Comparison of ENCODE assay signal across 17 cellular contexts in the genomic region with DNA sequence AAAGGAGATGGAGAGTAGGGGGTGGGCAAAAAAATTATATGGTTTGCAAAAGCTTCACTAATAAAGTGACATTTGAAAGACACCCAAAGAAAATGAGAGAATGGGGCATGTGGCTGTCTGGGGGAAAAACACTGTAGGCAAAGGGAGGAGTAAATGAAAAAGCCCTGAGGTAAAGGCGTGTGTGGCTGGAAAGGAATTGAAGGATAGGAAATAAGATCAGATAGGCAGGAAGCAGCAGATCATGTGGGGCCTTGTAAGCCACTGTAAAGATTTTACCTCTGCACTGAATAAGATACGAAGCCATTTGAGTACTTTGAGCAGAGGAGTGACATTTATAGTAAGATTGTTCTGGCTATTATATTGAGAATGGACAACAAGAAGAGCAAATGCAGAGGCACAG. TPM values are rescaled to one million over a fixed set of nuclear protein-coding genes. Genes with fewer than 3 reads are reported as not detected.
DNase-seq lines count a peak whose midpoint lies in the region; ATAC-seq and TF ChIP-seq lines count a peak whose summit lies in the region.
"Had no signal": no experiment of that assay in that cellular context is flagged by ENCODE, and none has a peak within 500 bp of the region (broad histone marks: within the 10 kb centered on the region; RNA-seq: fewer than 3 reads in every experiment).

No MANE protein-coding gene starts in this region.

- H2BK5ac ChIP-seq in trophoblast cell (ENCODE audit: low read depth, low read length, poor library complexity) = peak overlapping the region; percentile 72

- H2AFZ ChIP-seq in trophoblast cell (ENCODE audit: insufficient read depth, low read length, poor library complexity) (no peak overlapping the region), MM.1S (ENCODE audit: low read length) (no peak overlapping the region)
- H2AFZ ChIP-seq: GM23248 had no signal

- no CpG with 5 or more reads among the region's 2 CpGs for WGBS in trophoblast cell (ENCODE audit: extremely low coverage, insufficient coverage, insufficient read length)

- H3K14ac ChIP-seq in trophoblast cell (ENCODE audit: low read length) = no peak overlapping the region

- intact Hi-C loops in A673 (cut with micrococcal nuclease; ENCODE audit: unreplicated experiment) = loop anchor here (5.0 to 10.0 kb wide), 4 partner anchors 253 to 855 kb away; no protein-coding TSS in a partner anchor

- no peak overlapping the region for H4K8ac ChIP-seq in trophoblast cell (ENCODE audit: low read depth, low read length)

- no peaks in the 10 kb centered on the region for H3K79me2 ChIP-seq in trophoblast cell (ENCODE audit: control insufficient read depth, insufficient read depth, low read length, poor library complexity)
- H3K79me2 ChIP-seq in MM.1S (ENCODE audit: low read length) = no peaks in the 10 kb centered on the region

- POLR2A ChIA-PET in A673 (lab: Charles Lee; ENCODE audit: low non-redundant PET) = no interaction called here

- H3K4me3 ChIP-seq in A673 (ENCODE audit: low read depth, low read length, poor library complexity, severe bottlenecking) (no peak overlapping the region), SK-N-MC (no peak overlapping the region), trophoblast cell (ENCODE audit: low read depth, low read length) (no peak overlapping the region), MM.1S (ENCODE audit: low read length) (no peak overlapping the region)
- no peak overlapping the region for H3K4me3 ChIP-seq in Jurkat, Clone E6-1 (ENCODE audit: low read length)
- H3K4me3 ChIP-seq: GM23248 had no signal

- H3K79me1 ChIP-seq in trophoblast cell (ENCODE audit: low read length) = peaks cover 15% of the 10 kb centered on the region

- H3K4ac ChIP-seq in trophoblast cell (ENCODE audit: low read depth, low read length) = no peak overlapping the region

- H3K9me2 ChIP-seq in MM.1S (replicated peaks; ENCODE audit: insufficient read depth, low read length) = no peaks in the 10 kb centered on the region

- no TSS peak for BruUV-seq in A673 (replicated peaks; lab: Mats Ljungman, UMichigan)

- H3K9ac ChIP-seq in SK-N-MC (ENCODE audit: insufficient read length) (no peak overlapping the region), trophoblast cell (ENCODE audit: low read length) (no peak overlapping the region), MM.1S (ENCODE audit: low read length) (no peak overlapping the region)
- H3K9ac ChIP-seq: GM23248 had no signal

- no peak for ATAC-seq in GM18498 (IDR thresholded peaks at IDR 0.05; ENCODE audit: unreplicated experiment)
- ATAC-seq: HCT116 had no signal

- CTCF ChIA-PET in A673 (lab: Charles Lee) = no interaction called here

- TF ChIP-seq CTCF in A673 (conservative IDR thresholded peaks at IDR 0.05; ENCODE audit: low read depth, low read length) = no peak
- no peak for TF ChIP-seq CTCF in MM.1S (IDR thresholded peaks at IDR 0.05; ENCODE audit: low read length)

- no peak overlapping the region for H4K91ac ChIP-seq in trophoblast cell (ENCODE audit: low read depth, low read length)

- H3K9me3 ChIP-seq in A673 (ENCODE audit: low read depth, low read length, poor library complexity, severe bottlenecking) (peaks cover 6% of the 10 kb centered on the region), SK-N-MC (ENCODE audit: low read depth, low read length) (no peaks in the 10 kb centered on the region; the same call in 1 of the 2 replicates), trophoblast cell (ENCODE audit: insufficient read depth, low read depth, low read length) (no peaks in the 10 kb centered on the region), MM.1S (replicated peaks; ENCODE audit: insufficient read depth, low read length) (no peaks in the 10 kb centered on the region)

- H3K4me1 ChIP-seq in A673 (ENCODE audit: insufficient read depth, low read length, poor library complexity, severe bottlenecking) (peaks cover 37% of the 10 kb centered on the region), trophoblast cell (ENCODE audit: control insufficient read depth in 1 of 2, insufficient read depth in 2 of 2, low read length in 2 of 2) (peaks cover 5 to 6% of the 10 kb centered on the region in 2 experiments), MM.1S (ENCODE audit: low read length) (no peaks in the 10 kb centered on the region)

- H3K18ac ChIP-seq in trophoblast cell (ENCODE audit: low read length) = no peak overlapping the region

- no peak overlapping the region for H2BK120ac ChIP-seq in trophoblast cell (ENCODE audit: insufficient read depth, low read length, poor library complexity)

- H3K36me3 ChIP-seq in A673 (ENCODE audit: insufficient read depth, low read length, poor library complexity, severe bottlenecking) = peaks cover 38% of the 10 kb centered on the region
- peaks cover 74% of the 10 kb centered on the region for H3K36me3 ChIP-seq in SK-N-MC (ENCODE audit: insufficient read depth, low read length)
- no peaks in the 10 kb centered on the region for H3K36me3 ChIP-seq in trophoblast cell (ENCODE audit: control insufficient read depth in 1 of 2, insufficient read depth in 2 of 2, low read length in 2 of 2)
- H3K36me3 ChIP-seq in MM.1S (replicated peaks; ENCODE audit: insufficient read depth, low read length) = no peaks in the 10 kb centered on the region

- H4K12ac ChIP-seq in trophoblast cell (ENCODE audit: low read depth, low read length) = no peak overlapping the region

- H2AK5ac ChIP-seq in trophoblast cell (ENCODE audit: low read length) = no peak overlapping the region

- no peaks in the 10 kb centered on the region for H3F3A ChIP-seq in MM.1S (ENCODE audit: insufficient read depth, low read length)

- no peak overlapping the region for H2BK12ac ChIP-seq in trophoblast cell (ENCODE audit: low read length)

- H3K27ac ChIP-seq in A673 (ENCODE audit: low read depth, low read length, poor library complexity, severe bottlenecking) (peak overlapping the region; percentile 40), SK-N-MC (peak overlapping the region; percentile 42), trophoblast cell (ENCODE audit: low read depth, low read length) (peak overlapping the region; percentile 92), MM.1S (ENCODE audit: low read length) (no peak overlapping the region)
- H3K27ac ChIP-seq: 22Rv1, GM23248 had no signal

- no peak overlapping the region for H3K23ac ChIP-seq in trophoblast cell (ENCODE audit: low read length)

- H4K20me1 ChIP-seq in MM.1S (ENCODE audit: insufficient read depth, low read length) = no peaks in the 10 kb centered on the region

- H3K4me2 ChIP-seq in trophoblast cell (ENCODE audit: low read length) (no peak overlapping the region), MM.1S (ENCODE audit: low read depth, low read length) (no peak overlapping the region)

- DNase-seq in A673 (ENCODE audit: low spot score) (no peak), SK-N-MC (ENCODE audit: low read depth, low spot score) (no peak), trophoblast cell (peak; percentile 62 to 80), MM.1S (no peak), HK-2 (ENCODE audit: unreplicated experiment) (no peak)
- DNase-seq in Jurkat, Clone E6-1 (ENCODE audit: low read depth, low spot score) = peak; percentile 22
- DNase-seq: ACHN; C1 segment of cervical spinal cord; CD4-positive, alpha-beta memory T cell; COR-L47; DMS153; DND-41; GM23248; H9 had no signal

- H3K27me3 ChIP-seq in A673 (replicated peaks; ENCODE audit: insufficient read depth, low read depth, low read length, poor library complexity) (no peaks in the 10 kb centered on the region), trophoblast cell (ENCODE audit: insufficient read depth, low read length) (no peaks in the 10 kb centered on the region), MM.1S (replicated peaks; ENCODE audit: insufficient read depth, low read length) (no peaks in the 10 kb centered on the region)

RNA-seq across cellular contexts. Expression of gene FDX1, which starts 49.8 kb away (rescaled TPM):
- total RNA-seq in A673 (2021) = 59.5 and 62.3 TPM in 2 replicates
- polyA plus RNA-seq in Jurkat, Clone E6-1 (2012; ENCODE audit: insufficient read depth, insufficient read length) = 12.9 TPM
- 56.2 and 62.4 TPM in 2 replicates for polyA plus RNA-seq in trophoblast cell (2013)

Comparison
In these comparisons a context has a peak if more than half of its experiments do, and no peak if none do; other contexts are left out.
1. DNase-seq: peak in Jurkat, Clone E6-1 (single experiment) and trophoblast cell (2 of 2); none in A673 (single experiment), SK-N-MC (single experiment), MM.1S (single experiment) and HK-2 (single experiment).